Comparison of ENCODE assay signal across 9 cellular contexts in the genomic region with DNA sequence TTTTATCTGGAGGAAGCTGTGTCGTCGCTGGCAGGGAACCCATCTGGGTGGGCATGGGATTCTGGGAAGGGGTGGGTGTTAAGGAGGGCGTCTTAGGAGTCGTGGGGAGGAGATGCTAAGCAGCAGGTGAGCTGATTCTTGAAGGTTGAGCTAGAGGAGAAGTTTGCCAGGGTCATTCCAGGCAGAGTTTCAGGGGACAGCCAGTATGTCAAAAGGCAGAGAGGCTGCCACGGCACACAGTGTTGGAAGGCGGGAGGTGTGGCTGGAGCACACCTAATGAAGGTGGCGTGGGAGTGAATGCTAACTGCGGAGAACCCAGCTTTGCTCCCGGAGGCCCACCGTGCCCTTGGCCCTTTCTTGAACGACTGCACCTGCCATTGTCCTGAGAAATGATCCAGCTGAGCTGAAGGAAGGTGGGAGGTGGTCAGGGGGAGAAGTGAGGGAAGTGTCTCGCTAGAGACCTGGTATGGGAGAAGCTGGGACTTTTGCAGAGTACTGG. TPM values are rescaled to one million over a fixed set of nuclear protein-coding genes. Genes with fewer than 3 reads are reported as not detected.
DNase-seq lines count a peak whose midpoint lies in the region; ATAC-seq and TF ChIP-seq lines count a peak whose summit lies in the region.
"Had no signal": no experiment of that assay in that cellular context is flagged by ENCODE, and none has a peak within 500 bp of the region (broad histone marks: within the 10 kb centered on the region; RNA-seq: fewer than 3 reads in every experiment).

No MANE protein-coding gene starts in this region.

- no peaks in the 10 kb centered on the region for H3K27me3 ChIP-seq in DND-41 (ENCODE audit: insufficient read depth, low read length, poor library complexity)
- H3K27me3 ChIP-seq in esophagus squamous epithelium = no peaks in the 10 kb centered on the region
- no peaks in the 10 kb centered on the region for H3K27me3 ChIP-seq in SJCRH30

- no peak for ATAC-seq in DND-41 (ENCODE audit: insufficient read depth, low read depth)
- ATAC-seq in HG03520 (IDR thresholded peaks at IDR 0.05; ENCODE audit: unreplicated experiment) = no peak

- TF ChIP-seq POLR2A in esophagus squamous epithelium (IDR thresholded peaks at IDR 0.05) = no peak

- H3K9me3 Mint-ChIP-seq in progenitor cell of endocrine pancreas (ENCODE audit: low read depth) = no peaks in the 10 kb centered on the region

- H3K27me3 Mint-ChIP-seq in progenitor cell of endocrine pancreas = peaks cover 5% of the 10 kb centered on the region

- no peaks in the 10 kb centered on the region for H3K36me3 Mint-ChIP-seq in progenitor cell of endocrine pancreas (ENCODE audit: insufficient read depth)

- H3K36me3 ChIP-seq in DND-41 (ENCODE audit: insufficient read depth, low read length) (no peaks in the 10 kb centered on the region), esophagus squamous epithelium (peaks cover 0 to 5% (median 0%) of the 10 kb centered on the region in 3 donors), SJCRH30 (no peaks in the 10 kb centered on the region)

- peaks cover 39% of the 10 kb centered on the region for H3K4me1 Mint-ChIP-seq in progenitor cell of endocrine pancreas (ENCODE audit: low read depth)

- H3K27ac Mint-ChIP-seq in progenitor cell of endocrine pancreas = peak overlapping the region; percentile 54

- H3K79me2 ChIP-seq in DND-41 (ENCODE audit: insufficient read depth, low read length) = peaks cover 55% of the 10 kb centered on the region

- H2AFZ ChIP-seq in DND-41 (ENCODE audit: low read depth, low read length) = no peak overlapping the region

- intact Hi-C loops in esophagus squamous epithelium (cut with DNase I) = no loop called here

- TF ChIP-seq CTCF in DND-41 (IDR thresholded peaks at IDR 0.05; ENCODE audit: borderline replicate concordance, extremely low read depth, low read length, poor library complexity, severe bottlenecking) = no peak
- no peak for TF ChIP-seq CTCF in RWPE1 (conservative IDR thresholded peaks at IDR 0.05; ENCODE audit: low read depth)
- no peak for TF ChIP-seq CTCF in esophagus squamous epithelium (IDR thresholded peaks at IDR 0.05)
- TF ChIP-seq CTCF in progenitor cell of endocrine pancreas (IDR thresholded peaks at IDR 0.05; ENCODE audit: unreplicated experiment) = no peak

- peak overlapping the region; percentile 82 for H3K4me3 Mint-ChIP-seq in progenitor cell of endocrine pancreas (ENCODE audit: low read depth)

- peaks cover 21% of the 10 kb centered on the region for H4K20me1 ChIP-seq in DND-41 (ENCODE audit: insufficient read depth, low read length)

- H3K9ac ChIP-seq in DND-41 (ENCODE audit: low read depth, low read length) = peak overlapping the region; percentile 88

- POLR2A ChIA-PET in RWPE1 (lab: Yijun Ruan, JAX; ENCODE audit: low non-redundant PET) = no interaction called here

- WGBS in esophagus squamous epithelium, 2 donors = 27 to 44% methylated on average over 12 of the region's 12 CpGs

- no peaks in the 10 kb centered on the region for H3K9me3 ChIP-seq in DND-41 (ENCODE audit: insufficient read depth, low read length, severe bottlenecking)
- no peaks in the 10 kb centered on the region for H3K9me3 ChIP-seq in esophagus squamous epithelium
- H3K9me3 ChIP-seq in SJCRH30 (replicated peaks) = no peaks in the 10 kb centered on the region

- DNase-seq in DND-41 = no peak
- DNase-seq in RWPE1 (ENCODE audit: low spot score) = no peak
- DNase-seq in esophagus squamous epithelium (lab: John Stamatoyannopoulos, UW) = no peak
- DNase-seq in progenitor cell of endocrine pancreas (ENCODE audit: low spot score, unreplicated experiment) = no peak
- DNase-seq in NCI-H2227 treated with DMSO at 0.1 percent for 48 hours (lab: John Stamatoyannopoulos, UW) = no peak
- DNase-seq in SJCRH30 = no peak
- no peak for DNase-seq in GM19238 (ENCODE audit: insufficient read length, low spot score)
- DNase-seq: NCI-H345 had no signal

- H3K4me3 ChIP-seq in DND-41 (ENCODE audit: low read depth in 1 of 2, low read length in 2 of 2) = peak overlapping the region; percentile 82 to 87; a peak in 3 of 4 replicates
- peak overlapping the region; percentile 78 to 100 (median 87) for H3K4me3 ChIP-seq in esophagus squamous epithelium
- no peak overlapping the region for H3K4me3 ChIP-seq in SJCRH30

- H3K4me2 ChIP-seq in DND-41 (ENCODE audit: insufficient read depth, low read length) = peak overlapping the region; percentile 85

- CTCF ChIA-PET in RWPE1 (lab: Yijun Ruan, JAX) = interaction anchor here (0.6 kb wide), 1 partner anchor 22 kb away, joined by 8 read pairs; no protein-coding TSS in a partner anchor

- H3K27ac ChIP-seq in DND-41 (ENCODE audit: low read length) (peak overlapping the region; percentile 78; the same call in 1 of the 2 replicates), RWPE1 (peak overlapping the region; percentile 77), esophagus squamous epithelium (peak overlapping the region in 3 of 4 donors; percentile 86 to 95 (median 89)), SJCRH30 (no peak overlapping the region)

- peaks cover 30% of the 10 kb centered on the region for H3K4me1 ChIP-seq in DND-41 (ENCODE audit: insufficient read depth, low read length)
- peaks cover 12 to 64% (median 21%) of the 10 kb centered on the region in 3 donors for H3K4me1 ChIP-seq in esophagus squamous epithelium
- H3K4me1 ChIP-seq in SJCRH30 = peaks cover 2% of the 10 kb centered on the region; the same call in 1 of the 2 replicates

RNA-seq across cellular contexts. Expression of a gene that starts 1.3 kb away (rescaled TPM):
- total RNA-seq in esophagus squamous epithelium (10 to 100 TPM; 12.5 to 95.4 (median 18.8) TPM), progenitor cell of endocrine pancreas (122 and 131 TPM in 2 replicates)
- 11.6 and 13.8 TPM in 2 replicates for total RNA-seq in SJCRH30 (2014; rRNA removed; shearing (Covaris generic))

RNA-seq across cellular contexts. Expression of a gene that starts 26.3 kb away (rescaled TPM):
- not detected for total RNA-seq in esophagus squamous epithelium
- 0.57 and 1.9 TPM in 2 replicates for total RNA-seq in progenitor cell of endocrine pancreas
- total RNA-seq in SJCRH30 (2014; rRNA removed; shearing (Covaris generic)) = not detected in 2 replicates
